Comparison of ENCODE assay signal across 1 cellular context in genomic region chr16:3065069-3065741, GRCh38.
TF ChIP-seq lines count a peak whose summit lies in the region.

A gene with protein sequence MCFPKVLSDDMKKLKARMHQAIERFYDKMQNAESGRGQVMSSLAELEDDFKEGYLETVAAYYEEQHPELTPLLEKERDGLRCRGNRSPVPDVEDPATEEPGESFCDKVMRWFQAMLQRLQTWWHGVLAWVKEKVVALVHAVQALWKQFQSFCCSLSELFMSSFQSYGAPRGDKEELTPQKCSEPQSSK (plus strand): TSS chr16:3065640. CDS start chr16:3065812, 172 bp downstream.

TF ChIP-seq in HepG2, 621 proteins besides CTCF, POLR2A, EP300 and RAD21 (continued from another document and continues in another):
- TF ChIP-seq STAT6 (CRISPR knock-in tag; IDR thresholded peaks at IDR 0.05; ENCODE audit: borderline replicate concordance) (peak; percentile 54; the same call in 1 of the 2 replicates), SAFB2 (CRISPR knock-in tag; IDR thresholded peaks at IDR 0.05; ENCODE audit: borderline replicate concordance, low read depth) (peak; percentile 80), ZNF703 (CRISPR knock-in tag; IDR thresholded peaks at IDR 0.05; ENCODE audit: borderline replicate concordance) (0 out of 2 replicates have a peak, but pooled peaks have one; percentile 75), POLR2G (IDR thresholded peaks at IDR 0.05; ENCODE audit: low read depth, low read length) (peak; percentile 79), CEBPG (CRISPR knock-in tag; IDR thresholded peaks at IDR 0.05) (peak; percentile 53; the same call in 1 of the 2 replicates), CENPBD1 (CRISPR knock-in tag; IDR thresholded peaks at IDR 0.05; ENCODE audit: borderline replicate concordance, low read depth) (no peak), ZNF652 (CRISPR knock-in tag; IDR thresholded peaks at IDR 0.05; ENCODE audit: borderline replicate concordance, low read depth) (no peak), SIN3B (IDR thresholded peaks at IDR 0.05; ENCODE audit: low read length) (no peak), CBX5 (CRISPR knock-in tag; IDR thresholded peaks at IDR 0.05; ENCODE audit: borderline replicate concordance) (peak; percentile 58; the same call in 1 of the 2 replicates), NR2F6 (IDR thresholded peaks at IDR 0.05) (peak; percentile 37; the same call in 1 of the 2 replicates), NR2F6 (CRISPR knock-in tag; IDR thresholded peaks at IDR 0.05) (peak; percentile 74), NR1H2 (CRISPR knock-in tag; IDR thresholded peaks at IDR 0.05; ENCODE audit: borderline replicate concordance, low read depth) (no peak), YY1 (IDR thresholded peaks at IDR 0.05; ENCODE audit: insufficient read depth, insufficient replicate concordance, low read depth, low read length) (no peak), ZNF430 (CRISPR knock-in tag; IDR thresholded peaks at IDR 0.05) (no peak), ZNF335 (CRISPR knock-in tag; IDR thresholded peaks at IDR 0.05) (peak; percentile 23; the same call in 1 of the 2 replicates), CBFB (CRISPR knock-in tag; IDR thresholded peaks at IDR 0.05) (0 out of 2 replicates have a peak, but pooled peaks have one; percentile 20), ZNF136 (CRISPR knock-in tag; IDR thresholded peaks at IDR 0.05; ENCODE audit: low read depth) (0 out of 2 replicates have a peak, but pooled peaks have one; percentile 48), RERE (CRISPR knock-in tag; IDR thresholded peaks at IDR 0.05; ENCODE audit: low read depth) (no peak), ZNF546 (CRISPR knock-in tag; conservative IDR thresholded peaks at IDR 0.05) (no peak), ZNF17 (CRISPR knock-in tag; IDR thresholded peaks at IDR 0.05) (no peak), SRF (IDR thresholded peaks at IDR 0.05; ENCODE audit: low read depth, low read length) (no peak), ATF7 (IDR thresholded peaks at IDR 0.05) (peak; percentile 97), ATF7 (CRISPR knock-in tag; IDR thresholded peaks at IDR 0.05) (peak; percentile 99), GATA4 (IDR thresholded peaks at IDR 0.05; ENCODE audit: borderline replicate concordance, low read depth) (no peak), ZNF616 (CRISPR knock-in tag; IDR thresholded peaks at IDR 0.05; ENCODE audit: low read depth) (no peak), ZBTB7A (CRISPR knock-in tag; IDR thresholded peaks at IDR 0.05) (peak; percentile 51; the same call in 1 of the 2 replicates)
- TF ChIP-seq, protein P1, sequence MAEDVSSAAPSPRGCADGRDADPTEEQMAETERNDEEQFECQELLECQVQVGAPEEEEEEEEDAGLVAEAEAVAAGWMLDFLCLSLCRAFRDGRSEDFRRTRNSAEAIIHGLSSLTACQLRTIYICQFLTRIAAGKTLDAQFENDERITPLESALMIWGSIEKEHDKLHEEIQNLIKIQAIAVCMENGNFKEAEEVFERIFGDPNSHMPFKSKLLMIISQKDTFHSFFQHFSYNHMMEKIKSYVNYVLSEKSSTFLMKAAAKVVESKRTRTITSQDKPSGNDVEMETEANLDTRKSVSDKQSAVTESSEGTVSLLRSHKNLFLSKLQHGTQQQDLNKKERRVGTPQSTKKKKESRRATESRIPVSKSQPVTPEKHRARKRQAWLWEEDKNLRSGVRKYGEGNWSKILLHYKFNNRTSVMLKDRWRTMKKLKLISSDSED (CRISPR knock-in tag; IDR thresholded peaks at IDR 0.05) = no peak
- TF ChIP-seq, protein P2, sequence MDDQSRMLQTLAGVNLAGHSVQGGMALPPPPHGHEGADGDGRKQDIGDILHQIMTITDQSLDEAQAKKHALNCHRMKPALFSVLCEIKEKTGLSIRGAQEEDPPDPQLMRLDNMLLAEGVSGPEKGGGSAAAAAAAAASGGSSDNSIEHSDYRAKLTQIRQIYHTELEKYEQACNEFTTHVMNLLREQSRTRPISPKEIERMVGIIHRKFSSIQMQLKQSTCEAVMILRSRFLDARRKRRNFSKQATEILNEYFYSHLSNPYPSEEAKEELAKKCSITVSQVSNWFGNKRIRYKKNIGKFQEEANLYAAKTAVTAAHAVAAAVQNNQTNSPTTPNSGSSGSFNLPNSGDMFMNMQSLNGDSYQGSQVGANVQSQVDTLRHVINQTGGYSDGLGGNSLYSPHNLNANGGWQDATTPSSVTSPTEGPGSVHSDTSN (CRISPR knock-in tag; IDR thresholded peaks at IDR 0.05; ENCODE audit: borderline replicate concordance) = no peak
- TF ChIP-seq, protein P3, sequence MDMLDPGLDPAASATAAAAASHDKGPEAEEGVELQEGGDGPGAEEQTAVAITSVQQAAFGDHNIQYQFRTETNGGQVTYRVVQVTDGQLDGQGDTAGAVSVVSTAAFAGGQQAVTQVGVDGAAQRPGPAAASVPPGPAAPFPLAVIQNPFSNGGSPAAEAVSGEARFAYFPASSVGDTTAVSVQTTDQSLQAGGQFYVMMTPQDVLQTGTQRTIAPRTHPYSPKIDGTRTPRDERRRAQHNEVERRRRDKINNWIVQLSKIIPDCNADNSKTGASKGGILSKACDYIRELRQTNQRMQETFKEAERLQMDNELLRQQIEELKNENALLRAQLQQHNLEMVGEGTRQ (IDR thresholded peaks at IDR 0.05; ENCODE audit: low read depth, low read length) = no peak
- TF ChIP-seq, protein P3 (CRISPR knock-in tag; IDR thresholded peaks at IDR 0.05; ENCODE audit: borderline replicate concordance) = no peak
- TF ChIP-seq, protein P4, sequence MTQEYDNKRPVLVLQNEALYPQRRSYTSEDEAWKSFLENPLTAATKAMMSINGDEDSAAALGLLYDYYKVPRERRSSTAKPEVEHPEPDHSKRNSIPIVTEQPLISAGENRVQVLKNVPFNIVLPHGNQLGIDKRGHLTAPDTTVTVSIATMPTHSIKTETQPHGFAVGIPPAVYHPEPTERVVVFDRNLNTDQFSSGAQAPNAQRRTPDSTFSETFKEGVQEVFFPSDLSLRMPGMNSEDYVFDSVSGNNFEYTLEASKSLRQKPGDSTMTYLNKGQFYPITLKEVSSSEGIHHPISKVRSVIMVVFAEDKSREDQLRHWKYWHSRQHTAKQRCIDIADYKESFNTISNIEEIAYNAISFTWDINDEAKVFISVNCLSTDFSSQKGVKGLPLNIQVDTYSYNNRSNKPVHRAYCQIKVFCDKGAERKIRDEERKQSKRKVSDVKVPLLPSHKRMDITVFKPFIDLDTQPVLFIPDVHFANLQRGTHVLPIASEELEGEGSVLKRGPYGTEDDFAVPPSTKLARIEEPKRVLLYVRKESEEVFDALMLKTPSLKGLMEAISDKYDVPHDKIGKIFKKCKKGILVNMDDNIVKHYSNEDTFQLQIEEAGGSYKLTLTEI (CRISPR knock-in tag; conservative IDR thresholded peaks at IDR 0.05) = no peak
- TF ChIP-seq, protein P5, sequence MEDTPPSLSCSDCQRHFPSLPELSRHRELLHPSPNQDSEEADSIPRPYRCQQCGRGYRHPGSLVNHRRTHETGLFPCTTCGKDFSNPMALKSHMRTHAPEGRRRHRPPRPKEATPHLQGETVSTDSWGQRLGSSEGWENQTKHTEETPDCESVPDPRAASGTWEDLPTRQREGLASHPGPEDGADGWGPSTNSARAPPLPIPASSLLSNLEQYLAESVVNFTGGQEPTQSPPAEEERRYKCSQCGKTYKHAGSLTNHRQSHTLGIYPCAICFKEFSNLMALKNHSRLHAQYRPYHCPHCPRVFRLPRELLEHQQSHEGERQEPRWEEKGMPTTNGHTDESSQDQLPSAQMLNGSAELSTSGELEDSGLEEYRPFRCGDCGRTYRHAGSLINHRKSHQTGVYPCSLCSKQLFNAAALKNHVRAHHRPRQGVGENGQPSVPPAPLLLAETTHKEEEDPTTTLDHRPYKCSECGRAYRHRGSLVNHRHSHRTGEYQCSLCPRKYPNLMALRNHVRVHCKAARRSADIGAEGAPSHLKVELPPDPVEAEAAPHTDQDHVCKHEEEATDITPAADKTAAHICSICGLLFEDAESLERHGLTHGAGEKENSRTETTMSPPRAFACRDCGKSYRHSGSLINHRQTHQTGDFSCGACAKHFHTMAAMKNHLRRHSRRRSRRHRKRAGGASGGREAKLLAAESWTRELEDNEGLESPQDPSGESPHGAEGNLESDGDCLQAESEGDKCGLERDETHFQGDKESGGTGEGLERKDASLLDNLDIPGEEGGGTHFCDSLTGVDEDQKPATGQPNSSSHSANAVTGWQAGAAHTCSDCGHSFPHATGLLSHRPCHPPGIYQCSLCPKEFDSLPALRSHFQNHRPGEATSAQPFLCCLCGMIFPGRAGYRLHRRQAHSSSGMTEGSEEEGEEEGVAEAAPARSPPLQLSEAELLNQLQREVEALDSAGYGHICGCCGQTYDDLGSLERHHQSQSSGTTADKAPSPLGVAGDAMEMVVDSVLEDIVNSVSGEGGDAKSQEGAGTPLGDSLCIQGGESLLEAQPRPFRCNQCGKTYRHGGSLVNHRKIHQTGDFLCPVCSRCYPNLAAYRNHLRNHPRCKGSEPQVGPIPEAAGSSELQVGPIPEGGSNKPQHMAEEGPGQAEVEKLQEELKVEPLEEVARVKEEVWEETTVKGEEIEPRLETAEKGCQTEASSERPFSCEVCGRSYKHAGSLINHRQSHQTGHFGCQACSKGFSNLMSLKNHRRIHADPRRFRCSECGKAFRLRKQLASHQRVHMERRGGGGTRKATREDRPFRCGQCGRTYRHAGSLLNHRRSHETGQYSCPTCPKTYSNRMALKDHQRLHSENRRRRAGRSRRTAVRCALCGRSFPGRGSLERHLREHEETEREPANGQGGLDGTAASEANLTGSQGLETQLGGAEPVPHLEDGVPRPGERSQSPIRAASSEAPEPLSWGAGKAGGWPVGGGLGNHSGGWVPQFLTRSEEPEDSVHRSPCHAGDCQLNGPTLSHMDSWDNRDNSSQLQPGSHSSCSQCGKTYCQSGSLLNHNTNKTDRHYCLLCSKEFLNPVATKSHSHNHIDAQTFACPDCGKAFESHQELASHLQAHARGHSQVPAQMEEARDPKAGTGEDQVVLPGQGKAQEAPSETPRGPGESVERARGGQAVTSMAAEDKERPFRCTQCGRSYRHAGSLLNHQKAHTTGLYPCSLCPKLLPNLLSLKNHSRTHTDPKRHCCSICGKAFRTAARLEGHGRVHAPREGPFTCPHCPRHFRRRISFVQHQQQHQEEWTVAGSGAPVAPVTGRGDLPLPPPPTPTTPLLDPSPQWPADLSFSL (CRISPR knock-in tag; IDR thresholded peaks at IDR 0.05) = no peak
- TF ChIP-seq, protein P6, sequence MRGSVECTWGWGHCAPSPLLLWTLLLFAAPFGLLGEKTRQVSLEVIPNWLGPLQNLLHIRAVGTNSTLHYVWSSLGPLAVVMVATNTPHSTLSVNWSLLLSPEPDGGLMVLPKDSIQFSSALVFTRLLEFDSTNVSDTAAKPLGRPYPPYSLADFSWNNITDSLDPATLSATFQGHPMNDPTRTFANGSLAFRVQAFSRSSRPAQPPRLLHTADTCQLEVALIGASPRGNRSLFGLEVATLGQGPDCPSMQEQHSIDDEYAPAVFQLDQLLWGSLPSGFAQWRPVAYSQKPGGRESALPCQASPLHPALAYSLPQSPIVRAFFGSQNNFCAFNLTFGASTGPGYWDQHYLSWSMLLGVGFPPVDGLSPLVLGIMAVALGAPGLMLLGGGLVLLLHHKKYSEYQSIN (CRISPR knock-in tag; IDR thresholded peaks at IDR 0.05; ENCODE audit: borderline replicate concordance) = no peak
